In the genomic region with DNA sequence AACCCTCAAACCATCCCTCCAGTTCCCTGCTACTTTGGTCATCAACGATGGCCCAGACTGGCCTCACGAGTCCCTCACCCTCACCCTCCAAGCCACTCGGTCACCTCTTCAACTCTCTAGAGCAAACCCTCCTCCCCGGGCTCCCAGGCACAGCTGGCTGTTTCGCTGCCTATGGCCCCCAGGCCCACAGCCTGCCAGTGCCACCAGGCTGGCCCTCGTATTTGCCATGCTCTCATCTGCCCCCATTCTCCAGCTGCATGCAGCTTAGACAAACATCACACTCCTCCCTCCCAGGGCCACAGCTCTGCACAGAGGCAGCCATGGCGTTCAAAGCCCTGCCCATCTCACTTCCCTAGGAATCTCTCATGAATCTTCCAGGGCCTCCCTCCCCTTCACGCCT, we compare ENCODE assay signal across 1 cellular context.
TF ChIP-seq lines count a peak whose summit lies in the region.

No MANE protein-coding gene starts in this region.

TF ChIP-seq in H1, 55 proteins besides CTCF, POLR2A, EP300 and RAD21:
- TF ChIP-seq CBX8 (IDR thresholded peaks at IDR 0.05; ENCODE audit: borderline replicate concordance, low read depth, low read length): no peak
- no peak for TF ChIP-seq RFX5 (IDR thresholded peaks at IDR 0.05; ENCODE audit: borderline replicate concordance, low read depth, low read length)
- no peak for TF ChIP-seq SP4 (IDR thresholded peaks at IDR 0.05; ENCODE audit: low read length)
- no peak for TF ChIP-seq TEAD4 (IDR thresholded peaks at IDR 0.05; ENCODE audit: low read depth, low read length)
- no peak for TF ChIP-seq BACH1 (IDR thresholded peaks at IDR 0.05; ENCODE audit: low read length)
- no peak for TF ChIP-seq MAFK (IDR thresholded peaks at IDR 0.05; ENCODE audit: low read depth, low read length)
- no peak for TF ChIP-seq EGR1 (IDR thresholded peaks at IDR 0.05; ENCODE audit: borderline replicate concordance, low read depth, low read length)
- TF ChIP-seq SRF (IDR thresholded peaks at IDR 0.05; ENCODE audit: low read depth, low read length): no peak
- TF ChIP-seq, protein P1, sequence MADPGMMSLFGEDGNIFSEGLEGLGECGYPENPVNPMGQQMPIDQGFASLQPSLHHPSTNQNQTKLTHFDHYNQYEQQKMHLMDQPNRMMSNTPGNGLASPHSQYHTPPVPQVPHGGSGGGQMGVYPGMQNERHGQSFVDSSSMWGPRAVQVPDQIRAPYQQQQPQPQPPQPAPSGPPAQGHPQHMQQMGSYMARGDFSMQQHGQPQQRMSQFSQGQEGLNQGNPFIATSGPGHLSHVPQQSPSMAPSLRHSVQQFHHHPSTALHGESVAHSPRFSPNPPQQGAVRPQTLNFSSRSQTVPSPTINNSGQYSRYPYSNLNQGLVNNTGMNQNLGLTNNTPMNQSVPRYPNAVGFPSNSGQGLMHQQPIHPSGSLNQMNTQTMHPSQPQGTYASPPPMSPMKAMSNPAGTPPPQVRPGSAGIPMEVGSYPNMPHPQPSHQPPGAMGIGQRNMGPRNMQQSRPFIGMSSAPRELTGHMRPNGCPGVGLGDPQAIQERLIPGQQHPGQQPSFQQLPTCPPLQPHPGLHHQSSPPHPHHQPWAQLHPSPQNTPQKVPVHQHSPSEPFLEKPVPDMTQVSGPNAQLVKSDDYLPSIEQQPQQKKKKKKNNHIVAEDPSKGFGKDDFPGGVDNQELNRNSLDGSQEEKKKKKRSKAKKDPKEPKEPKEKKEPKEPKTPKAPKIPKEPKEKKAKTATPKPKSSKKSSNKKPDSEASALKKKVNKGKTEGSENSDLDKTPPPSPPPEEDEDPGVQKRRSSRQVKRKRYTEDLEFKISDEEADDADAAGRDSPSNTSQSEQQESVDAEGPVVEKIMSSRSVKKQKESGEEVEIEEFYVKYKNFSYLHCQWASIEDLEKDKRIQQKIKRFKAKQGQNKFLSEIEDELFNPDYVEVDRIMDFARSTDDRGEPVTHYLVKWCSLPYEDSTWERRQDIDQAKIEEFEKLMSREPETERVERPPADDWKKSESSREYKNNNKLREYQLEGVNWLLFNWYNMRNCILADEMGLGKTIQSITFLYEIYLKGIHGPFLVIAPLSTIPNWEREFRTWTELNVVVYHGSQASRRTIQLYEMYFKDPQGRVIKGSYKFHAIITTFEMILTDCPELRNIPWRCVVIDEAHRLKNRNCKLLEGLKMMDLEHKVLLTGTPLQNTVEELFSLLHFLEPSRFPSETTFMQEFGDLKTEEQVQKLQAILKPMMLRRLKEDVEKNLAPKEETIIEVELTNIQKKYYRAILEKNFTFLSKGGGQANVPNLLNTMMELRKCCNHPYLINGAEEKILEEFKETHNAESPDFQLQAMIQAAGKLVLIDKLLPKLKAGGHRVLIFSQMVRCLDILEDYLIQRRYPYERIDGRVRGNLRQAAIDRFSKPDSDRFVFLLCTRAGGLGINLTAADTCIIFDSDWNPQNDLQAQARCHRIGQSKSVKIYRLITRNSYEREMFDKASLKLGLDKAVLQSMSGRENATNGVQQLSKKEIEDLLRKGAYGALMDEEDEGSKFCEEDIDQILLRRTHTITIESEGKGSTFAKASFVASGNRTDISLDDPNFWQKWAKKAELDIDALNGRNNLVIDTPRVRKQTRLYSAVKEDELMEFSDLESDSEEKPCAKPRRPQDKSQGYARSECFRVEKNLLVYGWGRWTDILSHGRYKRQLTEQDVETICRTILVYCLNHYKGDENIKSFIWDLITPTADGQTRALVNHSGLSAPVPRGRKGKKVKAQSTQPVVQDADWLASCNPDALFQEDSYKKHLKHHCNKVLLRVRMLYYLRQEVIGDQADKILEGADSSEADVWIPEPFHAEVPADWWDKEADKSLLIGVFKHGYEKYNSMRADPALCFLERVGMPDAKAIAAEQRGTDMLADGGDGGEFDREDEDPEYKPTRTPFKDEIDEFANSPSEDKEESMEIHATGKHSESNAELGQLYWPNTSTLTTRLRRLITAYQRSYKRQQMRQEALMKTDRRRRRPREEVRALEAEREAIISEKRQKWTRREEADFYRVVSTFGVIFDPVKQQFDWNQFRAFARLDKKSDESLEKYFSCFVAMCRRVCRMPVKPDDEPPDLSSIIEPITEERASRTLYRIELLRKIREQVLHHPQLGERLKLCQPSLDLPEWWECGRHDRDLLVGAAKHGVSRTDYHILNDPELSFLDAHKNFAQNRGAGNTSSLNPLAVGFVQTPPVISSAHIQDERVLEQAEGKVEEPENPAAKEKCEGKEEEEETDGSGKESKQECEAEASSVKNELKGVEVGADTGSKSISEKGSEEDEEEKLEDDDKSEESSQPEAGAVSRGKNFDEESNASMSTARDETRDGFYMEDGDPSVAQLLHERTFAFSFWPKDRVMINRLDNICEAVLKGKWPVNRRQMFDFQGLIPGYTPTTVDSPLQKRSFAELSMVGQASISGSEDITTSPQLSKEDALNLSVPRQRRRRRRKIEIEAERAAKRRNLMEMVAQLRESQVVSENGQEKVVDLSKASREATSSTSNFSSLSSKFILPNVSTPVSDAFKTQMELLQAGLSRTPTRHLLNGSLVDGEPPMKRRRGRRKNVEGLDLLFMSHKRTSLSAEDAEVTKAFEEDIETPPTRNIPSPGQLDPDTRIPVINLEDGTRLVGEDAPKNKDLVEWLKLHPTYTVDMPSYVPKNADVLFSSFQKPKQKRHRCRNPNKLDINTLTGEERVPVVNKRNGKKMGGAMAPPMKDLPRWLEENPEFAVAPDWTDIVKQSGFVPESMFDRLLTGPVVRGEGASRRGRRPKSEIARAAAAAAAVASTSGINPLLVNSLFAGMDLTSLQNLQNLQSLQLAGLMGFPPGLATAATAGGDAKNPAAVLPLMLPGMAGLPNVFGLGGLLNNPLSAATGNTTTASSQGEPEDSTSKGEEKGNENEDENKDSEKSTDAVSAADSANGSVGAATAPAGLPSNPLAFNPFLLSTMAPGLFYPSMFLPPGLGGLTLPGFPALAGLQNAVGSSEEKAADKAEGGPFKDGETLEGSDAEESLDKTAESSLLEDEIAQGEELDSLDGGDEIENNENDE (IDR thresholded peaks at IDR 0.05; ENCODE audit: insufficient replicate concordance, low read length): no peak
- no peak for TF ChIP-seq TCF12 (IDR thresholded peaks at IDR 0.05; ENCODE audit: low read depth, low read length)
- TF ChIP-seq GTF2F1 (IDR thresholded peaks at IDR 0.05; ENCODE audit: borderline replicate concordance, low read depth, low read length): no peak
